In genomic region chr13:27080018-27080948, GRCh38 we compare ENCODE assay signal across 18 cellular contexts.
A peak's percentile ranks its signal among the peaks of the same experiment; 100 is the strongest.
DNase-seq lines count a peak whose midpoint lies in the region; ATAC-seq and TF ChIP-seq lines count a peak whose summit lies in the region.
"Had no signal": no experiment of that assay in that cellular context is flagged by ENCODE, and none has a peak within 500 bp of the region (broad histone marks: within the 10 kb centered on the region; RNA-seq: fewer than 3 reads in every experiment).

No MANE protein-coding gene starts in this region.

- H3K9ac ChIP-seq in skeletal muscle satellite cell (ENCODE audit: low read depth, low read length): peak overlapping the region; percentile 32
- H3K9ac ChIP-seq in neural progenitor cell: no peak overlapping the region

- no peaks in the 10 kb centered on the region for H3K9me3 Mint-ChIP-seq in activated CD4-positive, alpha-beta memory T cell treated with anti-CD3 and anti-CD28 coated beads, Interleukin-2, amount 10 ng/mL, durations not matched to agents 7 days and 5 days
- no peaks in the 10 kb centered on the region for H3K9me3 Mint-ChIP-seq in activated CD4-positive, alpha-beta memory T cell treated with anti-CD3 and anti-CD28 coated beads for 36 hours
- H3K9me3 Mint-ChIP-seq in memory B cell: no peaks in the 10 kb centered on the region
- no peaks in the 10 kb centered on the region for H3K9me3 Mint-ChIP-seq in neural progenitor cell
- H3K9me3 Mint-ChIP-seq: activated naive CD4-positive, alpha-beta T cell treated with anti-CD3 and anti-CD28 coated beads, Interleukin-2, amount 50 U/mL, for 24 hours; CD4-positive, alpha-beta T cell; naive thymus-derived CD4-positive, alpha-beta T cell had no signal

- H3K27me3 ChIP-seq in SJCRH30: no peaks in the 10 kb centered on the region
- H3K27me3 ChIP-seq in skeletal muscle satellite cell (ENCODE audit: control insufficient read depth, insufficient read depth, low read length): no peaks in the 10 kb centered on the region
- no peaks in the 10 kb centered on the region for H3K27me3 ChIP-seq in neural progenitor cell
- H3K27me3 ChIP-seq: gastroesophageal sphincter, stomach had no signal

- BruUV-seq in OCI-LY7 (replicated peaks; lab: Mats Ljungman, UMichigan): no TSS peak

- no peaks in the 10 kb centered on the region for H3K27me3 Mint-ChIP-seq in activated CD4-positive, alpha-beta memory T cell treated with anti-CD3 and anti-CD28 coated beads, Interleukin-2, amount 10 ng/mL, durations not matched to agents 7 days and 5 days
- no peaks in the 10 kb centered on the region for H3K27me3 Mint-ChIP-seq in activated CD4-positive, alpha-beta memory T cell treated with anti-CD3 and anti-CD28 coated beads for 36 hours
- H3K27me3 Mint-ChIP-seq in memory B cell (no peaks in the 10 kb centered on the region), neural progenitor cell (ENCODE audit: insufficient read depth, low read depth) (no peaks in the 10 kb centered on the region)
- H3K27me3 Mint-ChIP-seq: activated naive CD4-positive, alpha-beta T cell treated with anti-CD3 and anti-CD28 coated beads, Interleukin-2, amount 50 U/mL, for 24 hours; CD4-positive, alpha-beta T cell; naive thymus-derived CD4-positive, alpha-beta T cell had no signal

- no peaks in the 10 kb centered on the region for H3K9me2 ChIP-seq in OCI-LY7 (ENCODE audit: insufficient read depth, low read length)

- H3K4me3 Mint-ChIP-seq in activated CD4-positive, alpha-beta memory T cell treated with anti-CD3 and anti-CD28 coated beads, Interleukin-2, amount 10 ng/mL, durations not matched to agents 7 days and 5 days: no peak overlapping the region
- no peak overlapping the region for H3K4me3 Mint-ChIP-seq in activated CD4-positive, alpha-beta memory T cell treated with anti-CD3 and anti-CD28 coated beads for 36 hours
- H3K4me3 Mint-ChIP-seq in memory B cell: no peak overlapping the region
- H3K4me3 Mint-ChIP-seq in neural progenitor cell: no peak overlapping the region
- H3K4me3 Mint-ChIP-seq: activated naive CD4-positive, alpha-beta T cell treated with anti-CD3 and anti-CD28 coated beads, Interleukin-2, amount 50 U/mL, for 24 hours; CD4-positive, alpha-beta T cell; naive thymus-derived CD4-positive, alpha-beta T cell had no signal

- intact Hi-C loops in activated CD4-positive, alpha-beta memory T cell treated with anti-CD3 and anti-CD28 coated beads for 36 hours (cut with micrococcal nuclease): no loop called here
- intact Hi-C loops in OCI-LY7 (cut with micrococcal nuclease; ENCODE audit: unreplicated experiment): no loop called here

- CTCF ChIA-PET in activated CD4-positive, alpha-beta memory T cell treated with anti-CD3 and anti-CD28 coated beads, Interleukin-2, amount 10 ng/mL, durations not matched to agents 7 days and 5 days (lab: Charles Lee): no interaction called here
- CTCF ChIA-PET in activated CD4-positive, alpha-beta memory T cell treated with anti-CD3 and anti-CD28 coated beads for 36 hours (lab: Charles Lee): no interaction called here
- CTCF ChIA-PET in OCI-LY7 (lab: Charles Lee; ENCODE audit: unreplicated experiment): no interaction called here

- H3K36me3 Mint-ChIP-seq in activated CD4-positive, alpha-beta memory T cell treated with anti-CD3 and anti-CD28 coated beads, Interleukin-2, amount 10 ng/mL, durations not matched to agents 7 days and 5 days (ENCODE audit: low read depth): peaks cover 25% of the 10 kb centered on the region
- H3K36me3 Mint-ChIP-seq in activated CD4-positive, alpha-beta memory T cell treated with anti-CD3 and anti-CD28 coated beads for 36 hours: peaks cover 43% of the 10 kb centered on the region
- H3K36me3 Mint-ChIP-seq in memory B cell: peaks cover 25% of the 10 kb centered on the region
- H3K36me3 Mint-ChIP-seq in neural progenitor cell: peaks cover 27% of the 10 kb centered on the region

- no peaks in the 10 kb centered on the region for H3K9me3 ChIP-seq in SJCRH30 (replicated peaks)
- no peaks in the 10 kb centered on the region for H3K9me3 ChIP-seq in skeletal muscle satellite cell (replicated peaks; ENCODE audit: low read length)
- peaks cover 6% of the 10 kb centered on the region; the same call in 1 of the 2 replicates for H3K9me3 ChIP-seq in OCI-LY7 (ENCODE audit: low read length)
- no peaks in the 10 kb centered on the region for H3K9me3 ChIP-seq in neural progenitor cell (ENCODE audit: low read depth)
- H3K9me3 ChIP-seq: gastroesophageal sphincter, stomach had no signal

- H3K4me2 ChIP-seq in skeletal muscle satellite cell (ENCODE audit: low read length) (peak overlapping the region; percentile 10), OCI-LY7 (ENCODE audit: low read length) (no peak overlapping the region), neural progenitor cell (no peak overlapping the region)

- no peaks in the 10 kb centered on the region for H4K20me1 ChIP-seq in OCI-LY7 (ENCODE audit: insufficient read depth, low read length)
- H4K20me1 ChIP-seq in neural progenitor cell (ENCODE audit: low read depth): no peaks in the 10 kb centered on the region

- H3F3A ChIP-seq in neural progenitor cell (ENCODE audit: low read depth): no peaks in the 10 kb centered on the region

- TF ChIP-seq CTCF in OCI-LY7 (conservative IDR thresholded peaks at IDR 0.05; ENCODE audit: low read length) (no peak), neural progenitor cell (IDR thresholded peaks at IDR 0.05) (no peak)

- ATAC-seq in memory B cell (ENCODE audit: low read depth) (no peak), GM18511 (IDR thresholded peaks at IDR 0.05; ENCODE audit: unreplicated experiment) (no peak)
- ATAC-seq: naive thymus-derived CD4-positive, alpha-beta T cell had no signal

- H3K4me1 ChIP-seq in SJCRH30 (peaks cover 14% of the 10 kb centered on the region), skeletal muscle satellite cell (ENCODE audit: control insufficient read depth, insufficient read depth, low read length) (peaks cover 16% of the 10 kb centered on the region), OCI-LY7 (ENCODE audit: insufficient read depth, low read length, poor library complexity, severe bottlenecking) (no peaks in the 10 kb centered on the region), neural progenitor cell (no peaks in the 10 kb centered on the region)

- H2AFZ ChIP-seq in OCI-LY7 (ENCODE audit: low read length) (no peak overlapping the region), neural progenitor cell (replicated peaks) (no peak overlapping the region)

- peak overlapping the region; percentile 36; the same call in 1 of the 2 replicates for H3K27ac ChIP-seq in SJCRH30
- H3K27ac ChIP-seq in OCI-LY7 (ENCODE audit: low read depth, low read length, poor library complexity, severe bottlenecking): no peak overlapping the region
- no peak overlapping the region for H3K27ac ChIP-seq in neural progenitor cell
- H3K27ac ChIP-seq: stomach had no signal

- no peak overlapping the region for H3K4me3 ChIP-seq in SJCRH30
- no peak overlapping the region for H3K4me3 ChIP-seq in skeletal muscle satellite cell (ENCODE audit: low read length)
- no peak overlapping the region for H3K4me3 ChIP-seq in OCI-LY7 (ENCODE audit: low read depth, low read length, poor library complexity, severe bottlenecking)
- no peak overlapping the region for H3K4me3 ChIP-seq in neural progenitor cell
- H3K4me3 ChIP-seq: coronary artery, gastroesophageal sphincter, stomach had no signal

- no peaks in the 10 kb centered on the region for H3K79me2 ChIP-seq in OCI-LY7 (ENCODE audit: insufficient read depth, low read depth, low read length)
- H3K79me2 ChIP-seq in neural progenitor cell (ENCODE audit: low read depth): no peaks in the 10 kb centered on the region

- H3K4me1 Mint-ChIP-seq in activated CD4-positive, alpha-beta memory T cell treated with anti-CD3 and anti-CD28 coated beads, Interleukin-2, amount 10 ng/mL, durations not matched to agents 7 days and 5 days: peaks cover 12% of the 10 kb centered on the region
- H3K4me1 Mint-ChIP-seq in activated CD4-positive, alpha-beta memory T cell treated with anti-CD3 and anti-CD28 coated beads for 36 hours (ENCODE audit: low read depth): peaks cover 19% of the 10 kb centered on the region
- H3K4me1 Mint-ChIP-seq in memory B cell (no peaks in the 10 kb centered on the region), neural progenitor cell (no peaks in the 10 kb centered on the region)

- no peak for DNase-seq in activated CD4-positive, alpha-beta memory T cell treated with anti-CD3 and anti-CD28 coated beads, Interleukin-2, amount 10 ng/mL, durations not matched to agents 7 days and 5 days
- no peak for DNase-seq in activated CD4-positive, alpha-beta memory T cell treated with anti-CD3 and anti-CD28 coated beads for 36 hours
- DNase-seq in SJCRH30 (peak in 1 of 2 experiments; percentile 11), memory B cell (ENCODE audit: low spot score in 2 of 2) (no peak), OCI-LY7 (ENCODE audit: low spot score) (no peak), neural progenitor cell (ENCODE audit: low spot score) (no peak)
- DNase-seq: activated CD4-positive, CD25-positive, alpha-beta regulatory T cell treated with anti-CD3 and anti-CD28 coated beads, Interleukin-2, amount 50 U/mL, for 72 hours; CD4-positive, alpha-beta T cell; naive thymus-derived CD4-positive, alpha-beta T cell; NCI-H2029 treated with DMSO at 0.1 percent for 48 hours; NCI-H510A treated with DMSO at 0.1 percent for 48 hours; SHP77; stomach had no signal

- H3K27ac Mint-ChIP-seq in activated CD4-positive, alpha-beta memory T cell treated with anti-CD3 and anti-CD28 coated beads, Interleukin-2, amount 10 ng/mL, durations not matched to agents 7 days and 5 days: peak overlapping the region; percentile 9
- H3K27ac Mint-ChIP-seq in activated CD4-positive, alpha-beta memory T cell treated with anti-CD3 and anti-CD28 coated beads for 36 hours: no peak overlapping the region
- peak overlapping the region; percentile 13 for H3K27ac Mint-ChIP-seq in memory B cell
- no peak overlapping the region for H3K27ac Mint-ChIP-seq in neural progenitor cell
- H3K27ac Mint-ChIP-seq: activated naive CD4-positive, alpha-beta T cell treated with anti-CD3 and anti-CD28 coated beads, Interleukin-2, amount 50 U/mL, for 24 hours; CD4-positive, alpha-beta T cell had no signal

- POLR2A ChIA-PET in activated CD4-positive, alpha-beta memory T cell treated with anti-CD3 and anti-CD28 coated beads, Interleukin-2, amount 10 ng/mL, durations not matched to agents 7 days and 5 days (lab: Charles Lee): interaction anchor here (1.3 kb wide), 1 partner anchor 50 kb away, joined by 3 read pairs; no protein-coding TSS in a partner anchor
- POLR2A ChIA-PET in activated CD4-positive, alpha-beta memory T cell treated with anti-CD3 and anti-CD28 coated beads for 36 hours (lab: Charles Lee): no interaction called here
- POLR2A ChIA-PET in OCI-LY7 (lab: Charles Lee): interaction anchor here (1.1 kb wide), 1 partner anchor 40 kb away, joined by 4 read pairs; no protein-coding TSS in a partner anchor

- H3K36me3 ChIP-seq in SJCRH30 (peaks cover 14% of the 10 kb centered on the region), skeletal muscle satellite cell (ENCODE audit: insufficient read depth, low read length) (peaks cover 27% of the 10 kb centered on the region), OCI-LY7 (ENCODE audit: insufficient read depth, low read length) (peaks cover 21% of the 10 kb centered on the region), neural progenitor cell (no peaks in the 10 kb centered on the region)

Comparison
In these comparisons a context has a peak if more than half of its experiments do, and no peak if none do; other contexts are left out.
1. H3K27ac Mint-ChIP-seq: peak in activated CD4-positive, alpha-beta memory T cell treated with anti-CD3 and anti-CD28 coated beads, Interleukin-2, amount 10 ng/mL, durations not matched to agents 7 days and 5 days (single experiment) and memory B cell (single experiment); none in activated CD4-positive, alpha-beta memory T cell treated with anti-CD3 and anti-CD28 coated beads for 36 hours (single experiment) and neural progenitor cell (single experiment).